ENCODE assay signal across 10 cellular contexts in genomic region chr6:38773338-38773737, GRCh38. TPM values are rescaled to one million over a fixed set of nuclear protein-coding genes. Genes with fewer than 3 reads are reported as not detected.
DNase-seq lines count a peak whose midpoint lies in the region; ATAC-seq and TF ChIP-seq lines count a peak whose summit lies in the region.
"Had no signal": no experiment of that assay in that cellular context is flagged by ENCODE, and none has a peak within 500 bp of the region (broad histone marks: within the 10 kb centered on the region; RNA-seq: fewer than 3 reads in every experiment).

No MANE protein-coding gene starts in this region.

- H3K27ac ChIP-seq in HCT116 (ENCODE audit: low read depth, low read length): no peak overlapping the region
- no peak overlapping the region for H3K27ac ChIP-seq in liver (ENCODE audit: low read depth in 1 of 2, low read length in 2 of 2)
- no peak overlapping the region for H3K27ac ChIP-seq in GM23248
- H3K27ac ChIP-seq: heart right ventricle had no signal

- H3K4me3 ChIP-seq in HCT116 (replicated peaks in 1 of 2; ENCODE audit: low read depth in 1 of 2, low read length in 2 of 2) (no peak overlapping the region), liver (ENCODE audit: low read depth in 1 of 3, low read length in 3 of 3) (no peak overlapping the region), GM23248 (no peak overlapping the region)
- H3K4me3 ChIP-seq: heart right ventricle had no signal

- POLR2A ChIA-PET in HCT116 (lab: Charles Lee): no interaction called here
- POLR2A ChIA-PET in activated CD8-positive, alpha-beta T cell treated with anti-CD3 and anti-CD28 coated beads, Interleukin-2, amount 10 ng/mL, durations not matched to agents 7 days and 5 days (lab: Charles Lee): interaction anchor here (0.7 kb wide), 1 partner anchor 1282 kb away, joined by 3 read pairs; no protein-coding TSS in a partner anchor

- 76% methylated on average over 3 of the region's 3 CpGs for WGBS in liver
- 65 to 66% methylated on average over 3 of the region's 3 CpGs for WGBS in GM23248 (ENCODE audit: low coverage in 1 of 2, low lambda C conversion rate in 2 of 2, missing lambda C conversion rate in 2 of 2), 2 experiments

- no peaks in the 10 kb centered on the region for H3K36me3 Mint-ChIP-seq in Calu3 (ENCODE audit: insufficient read depth, unreplicated experiment)
- H3K36me3 Mint-ChIP-seq in activated CD8-positive, alpha-beta T cell treated with anti-CD3 and anti-CD28 coated beads, Interleukin-2, amount 10 ng/mL, durations not matched to agents 7 days and 5 days (ENCODE audit: low read depth): no peaks in the 10 kb centered on the region

- CTCF ChIA-PET in Calu3 (lab: Charles Lee): interaction anchor here (0.6 to 1.6 kb wide), 5 partner anchors 21 to 160 kb away, joined by 3 to 5 read pairs (median 4); no protein-coding TSS in a partner anchor
- CTCF ChIA-PET in HCT116 (lab: Charles Lee): interaction anchor here (0.6 to 1.5 kb wide), 11 partner anchors 8 to 100 kb away, joined by 3 to 14 read pairs (median 4); no protein-coding TSS in a partner anchor
- CTCF ChIA-PET in activated CD8-positive, alpha-beta T cell treated with anti-CD3 and anti-CD28 coated beads, Interleukin-2, amount 10 ng/mL, durations not matched to agents 7 days and 5 days (lab: Charles Lee): interaction anchor here (1.0 to 1.9 kb wide), 8 partner anchors 9 to 70 kb away, joined by 3 to 6 read pairs (median 4); partner anchors contain the start of gene GLO1

- in situ Hi-C loops in GM23248 (cut with MboI): no loop called here

- no peaks in the 10 kb centered on the region for H3F3A ChIP-seq in GM23248 (ENCODE audit: insufficient read depth)

- BruUV-seq in Calu3 (replicated peaks; lab: Mats Ljungman, UMichigan) (no TSS peak), HCT116 (replicated peaks; lab: Mats Ljungman, UMichigan) (no TSS peak)

- H3K4me2 ChIP-seq in HCT116 (ENCODE audit: low read length) (no peak overlapping the region), GM23248 (ENCODE audit: unreplicated experiment) (no peak overlapping the region)

- H2AFZ ChIP-seq in HCT116 (ENCODE audit: low read depth, low read length, poor library complexity, severe bottlenecking) (no peak overlapping the region), GM23248 (no peak overlapping the region)

- no peaks in the 10 kb centered on the region for H3K4me1 ChIP-seq in HCT116 (ENCODE audit: control insufficient read depth in 1 of 2, insufficient read depth in 2 of 2, low read length in 2 of 2)
- no peaks in the 10 kb centered on the region for H3K4me1 ChIP-seq in liver (ENCODE audit: control insufficient read depth in 4 of 4, insufficient read depth in 4 of 4, low read length in 3 of 4)
- H3K4me1 ChIP-seq in GM23248 (ENCODE audit: insufficient read depth): no peaks in the 10 kb centered on the region

- H3K27me3 ChIP-seq in HCT116 (ENCODE audit: insufficient read depth, low read length) (no peaks in the 10 kb centered on the region), liver (ENCODE audit: control insufficient read depth in 4 of 4, insufficient read depth in 4 of 4, low read length in 3 of 4) (no peaks in the 10 kb centered on the region), GM23248 (replicated peaks; ENCODE audit: insufficient read depth) (no peaks in the 10 kb centered on the region)

- no peak overlapping the region for H3K4me3 Mint-ChIP-seq in Calu3 (ENCODE audit: low read depth, unreplicated experiment)
- H3K4me3 Mint-ChIP-seq in activated CD8-positive, alpha-beta T cell treated with anti-CD3 and anti-CD28 coated beads, Interleukin-2, amount 10 ng/mL, durations not matched to agents 7 days and 5 days: no peak overlapping the region

- H3K9me3 ChIP-seq in HCT116 (ENCODE audit: control insufficient read depth in 1 of 2, insufficient read depth in 1 of 2, low read depth in 1 of 2, low read length in 2 of 2) (no peaks in the 10 kb centered on the region), liver (ENCODE audit: control insufficient read depth in 4 of 4, low read length in 3 of 4) (no peaks in the 10 kb centered on the region), GM23248 (ENCODE audit: low read depth) (no peaks in the 10 kb centered on the region)

- intact Hi-C loops in Calu3 (cut with micrococcal nuclease; ENCODE audit: unreplicated experiment) (no loop called here), HCT116 (cut with micrococcal nuclease) (no loop called here)

- H3K9me2 ChIP-seq in HCT116 (ENCODE audit: insufficient read depth): no peaks in the 10 kb centered on the region
- no peaks in the 10 kb centered on the region for H3K9me2 ChIP-seq in GM23248 (ENCODE audit: insufficient read depth)

- no peaks in the 10 kb centered on the region for H3K36me3 ChIP-seq in HCT116 (ENCODE audit: control insufficient read depth in 1 of 2, insufficient read depth in 2 of 2, low read length in 2 of 2)
- no peaks in the 10 kb centered on the region for H3K36me3 ChIP-seq in liver (ENCODE audit: control insufficient read depth in 4 of 4, insufficient read depth in 3 of 4, low read depth in 1 of 4, low read length in 3 of 4)
- H3K36me3 ChIP-seq in GM23248 (ENCODE audit: low read depth): no peaks in the 10 kb centered on the region
- H3K36me3 ChIP-seq: heart right ventricle had no signal

- H4K20me1 ChIP-seq in HCT116 (ENCODE audit: insufficient read depth) (no peaks in the 10 kb centered on the region), GM23248 (ENCODE audit: insufficient read depth) (no peaks in the 10 kb centered on the region)

- H3K9me3 Mint-ChIP-seq in Calu3 (ENCODE audit: low read depth, unreplicated experiment): no peaks in the 10 kb centered on the region
- no peaks in the 10 kb centered on the region for H3K9me3 Mint-ChIP-seq in activated CD8-positive, alpha-beta T cell treated with anti-CD3 and anti-CD28 coated beads, Interleukin-2, amount 10 ng/mL, durations not matched to agents 7 days and 5 days (ENCODE audit: insufficient read depth)

- TF ChIP-seq POLR2A in HCT116 (IDR thresholded peaks at IDR 0.05; ENCODE audit: borderline replicate concordance, extremely low read depth, insufficient read depth, insufficient read length): no peak

- RAD21 ChIA-PET in HCT116 (lab: Charles Lee; ENCODE audit: low non-redundant PET in 1 of 2, low total read pairs in 2 of 2, uncharacterized antibody in 2 of 2, unreplicated experiment in 2 of 2): no interaction called here

- TF ChIP-seq CTCF in Calu3 (IDR thresholded peaks at IDR 0.05; ENCODE audit: unreplicated experiment): peak; percentile 70
- TF ChIP-seq CTCF in HCT116 (IDR thresholded peaks at IDR 0.05 in 2 of 3, conservative IDR thresholded peaks at IDR 0.05 in 1 of 3; ENCODE audit: borderline replicate concordance in 1 of 3, insufficient read depth in 1 of 3, low read depth in 2 of 3, low read length in 2 of 3): peak; percentile 50 to 89 (median 82); a peak in 5 of 6 replicates
- peak; percentile 20 for TF ChIP-seq CTCF in liver (IDR thresholded peaks at IDR 0.05; ENCODE audit: low read depth, low read length, missing input control)

- peak; percentile 94 for ATAC-seq in HCT116
- ATAC-seq in activated CD8-positive, alpha-beta T cell treated with anti-CD3 and anti-CD28 coated beads, Interleukin-2, amount 10 ng/mL, durations not matched to agents 7 days and 5 days: no peak
- ATAC-seq: heart right ventricle had no signal

- TF ChIP-seq RAD21 in HCT116 (IDR thresholded peaks at IDR 0.05; ENCODE audit: low read depth): peak; percentile 67
- TF ChIP-seq RAD21 in liver (IDR thresholded peaks at IDR 0.05): peak in 1 of 2 donors; percentile 42

- H3K27me3 Mint-ChIP-seq in Calu3 (ENCODE audit: unreplicated experiment): no peaks in the 10 kb centered on the region
- peaks cover 12% of the 10 kb centered on the region for H3K27me3 Mint-ChIP-seq in activated CD8-positive, alpha-beta T cell treated with anti-CD3 and anti-CD28 coated beads, Interleukin-2, amount 10 ng/mL, durations not matched to agents 7 days and 5 days (ENCODE audit: low read depth)

- peaks cover 9% of the 10 kb centered on the region for H3K4me1 Mint-ChIP-seq in Calu3 (ENCODE audit: low read depth, unreplicated experiment)
- H3K4me1 Mint-ChIP-seq in activated CD8-positive, alpha-beta T cell treated with anti-CD3 and anti-CD28 coated beads, Interleukin-2, amount 10 ng/mL, durations not matched to agents 7 days and 5 days (ENCODE audit: low read depth): no peaks in the 10 kb centered on the region

- H3K79me2 ChIP-seq in HCT116 (ENCODE audit: insufficient read depth, low read length): no peaks in the 10 kb centered on the region
- no peaks in the 10 kb centered on the region for H3K79me2 ChIP-seq in GM23248 (ENCODE audit: insufficient read depth)

- DNase-seq in Calu3: peak; percentile 67
- DNase-seq in HCT116 (ENCODE audit: low read depth, low spot score): peak; percentile 47
- DNase-seq in activated CD8-positive, alpha-beta T cell treated with anti-CD3 and anti-CD28 coated beads, Interleukin-2, amount 10 ng/mL, durations not matched to agents 7 days and 5 days: peak; percentile 27
- DNase-seq in LoVo (ENCODE audit: low spot score): no peak
- no peak for DNase-seq in COR-L47 (lab: John Stamatoyannopoulos, UW)
- no peak for DNase-seq in GM23248
- DNase-seq in NCI-H2029 treated with DMSO at 0.1 percent for 48 hours (lab: John Stamatoyannopoulos, UW): no peak
- DNase-seq: heart right ventricle, NCI-H1105 had no signal

- no peak overlapping the region for H3K27ac Mint-ChIP-seq in Calu3 (ENCODE audit: unreplicated experiment)
- H3K27ac Mint-ChIP-seq in activated CD8-positive, alpha-beta T cell treated with anti-CD3 and anti-CD28 coated beads, Interleukin-2, amount 10 ng/mL, durations not matched to agents 7 days and 5 days: no peak overlapping the region

- H3K9ac ChIP-seq in HCT116 (ENCODE audit: low read length): no peak overlapping the region
- no peak overlapping the region for H3K9ac ChIP-seq in liver (ENCODE audit: low read depth in 1 of 2, low read length in 2 of 2)
- H3K9ac ChIP-seq in GM23248: no peak overlapping the region

TF ChIP-seq in HCT116, 20 proteins besides CTCF, POLR2A, EP300 and RAD21 (continues in another document):
- TF ChIP-seq SP1 (IDR thresholded peaks at IDR 0.05; ENCODE audit: low read depth): no peak
- no peak for TF ChIP-seq TCF7L2 (IDR thresholded peaks at IDR 0.05; ENCODE audit: borderline replicate concordance, extremely low read depth, insufficient read depth, insufficient read length)
- TF ChIP-seq ELF1 (IDR thresholded peaks at IDR 0.05; ENCODE audit: borderline replicate concordance, low read depth): no peak

TF ChIP-seq in liver, 16 proteins besides CTCF, POLR2A, EP300 and RAD21:
- TF ChIP-seq EGR1 (IDR thresholded peaks at IDR 0.05; ENCODE audit: low read depth in 2 of 2) (no peak), MAX (IDR thresholded peaks at IDR 0.05) (no peak), HNF4A (conservative IDR thresholded peaks at IDR 0.05) (no peak)

RNA-seq across cellular contexts. Expression of gene DNAH8, which starts 58.2 kb away (rescaled TPM):
- 0.05 TPM in 1 of 2 replicates, not detected in the other for total RNA-seq in Calu3 (2022)
- total RNA-seq in HCT116 (2021; ENCODE audit: unreplicated experiment): not detected
- polyA plus RNA-seq in HCT116 (2012): not detected in 2 replicates
- not detected for total RNA-seq in activated CD8-positive, alpha-beta T cell treated with anti-CD3 and anti-CD28 coated beads, Interleukin-2, amount 10 ng/mL, durations not matched to agents 7 days and 5 days
- under 1 TPM; under 0.01 to 0.05 TPM for total RNA-seq in liver
- polyA plus RNA-seq in liver: not detected
- total RNA-seq in GM23248 (2014; rRNA removed; shearing (Covaris generic)): not detected in 2 replicates
- polyA plus RNA-seq in GM23248 (2016; fragmentation: Nextera tagmentation; extraction: Ambion mirVana): not detected in 2 replicates
- polyA plus RNA-seq: heart right ventricle had no signal

Comparison
In these comparisons a context has a peak if more than half of its experiments do, and no peak if none do; other contexts are left out.
1. DNase-seq: peak in Calu3 (single experiment), HCT116 (single experiment) and activated CD8-positive, alpha-beta T cell treated with anti-CD3 and anti-CD28 coated beads, Interleukin-2, amount 10 ng/mL, durations not matched to agents 7 days and 5 days (single experiment); none in LoVo (single experiment), COR-L47 (single experiment), GM23248 (single experiment) and NCI-H2029 treated with DMSO at 0.1 percent for 48 hours (single experiment).
2. CTCF ChIP-seq: peak in every context shown above with its lines; median percentile 82 in HCT116; 70 in Calu3; 20 in liver.